Comparison of ENCODE assay signal across 18 cellular contexts in the genomic region with DNA sequence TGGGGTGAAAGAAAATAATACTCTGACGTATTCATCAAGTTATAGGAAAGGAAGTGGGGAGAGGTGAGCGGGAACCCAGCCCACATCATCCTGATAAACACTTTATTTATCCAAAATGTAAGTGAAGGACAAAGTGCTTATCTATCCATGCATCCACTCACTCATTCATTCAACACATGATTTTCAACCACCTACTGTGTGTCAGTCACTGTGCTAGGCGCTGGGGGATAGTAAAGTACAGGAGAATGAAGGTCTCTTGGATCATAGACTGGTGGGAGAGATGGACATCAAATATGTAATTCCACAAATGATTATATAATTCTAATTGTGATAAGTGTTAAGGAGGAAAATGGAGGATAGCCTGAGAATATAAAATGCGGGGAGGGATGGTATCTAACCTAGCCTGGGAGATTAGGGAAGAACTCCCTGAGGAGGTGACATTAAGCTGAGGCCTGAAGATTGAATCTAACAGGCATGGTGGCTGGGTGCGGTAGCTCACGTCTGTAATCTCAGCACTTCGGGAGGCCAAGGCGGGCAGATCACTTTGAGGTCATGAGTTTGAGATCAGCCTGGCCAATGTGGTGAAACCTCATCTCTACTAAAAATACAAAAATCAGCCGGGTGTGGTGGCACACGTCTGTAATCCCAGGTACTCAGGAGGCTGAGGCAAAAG.
"Had no signal": no experiment of that assay in that cellular context is flagged by ENCODE, and none has a peak within 500 bp of the region (broad histone marks: within the 10 kb centered on the region; RNA-seq: fewer than 3 reads in every experiment).

No MANE protein-coding gene starts in this region.

- H3K36me3 ChIP-seq: SJSA1 had no signal

- H3K27me3 ChIP-seq: SJSA1 had no signal

- H3K27ac ChIP-seq: SJSA1, SK-N-MC had no signal

- DNase-seq: Kasumi-1; KG1; MM.1S; NCI-H1092 treated with DMSO at 0.1 percent for 48 hours; NCI-H1436; NCI-H187; NCI-H2029; NCI-H2081 treated with DMSO at 0.1 percent for 48 hours; NCI-H2171; NCI-H526 treated with DMSO at 0.1 percent for 48 hours; NCI-H748 treated with DMSO at 0.1 percent for 48 hours; NK-92 treated with Interleukin-12 subunit alpha and Interleukin-12 subunit beta, amount 100 ng/mL, for 24 hours; OCI-M1; Right ventricle myocardium superior; RPMI8226; SIG-M5 had no signal

- H3K9me3 ChIP-seq: SJSA1 had no signal

- H3K4me3 ChIP-seq: SJSA1, SK-N-MC had no signal

- H3K4me1 ChIP-seq: SJSA1 had no signal
